Comparison of ENCODE assay signal across 8 cellular contexts in the genomic region with DNA sequence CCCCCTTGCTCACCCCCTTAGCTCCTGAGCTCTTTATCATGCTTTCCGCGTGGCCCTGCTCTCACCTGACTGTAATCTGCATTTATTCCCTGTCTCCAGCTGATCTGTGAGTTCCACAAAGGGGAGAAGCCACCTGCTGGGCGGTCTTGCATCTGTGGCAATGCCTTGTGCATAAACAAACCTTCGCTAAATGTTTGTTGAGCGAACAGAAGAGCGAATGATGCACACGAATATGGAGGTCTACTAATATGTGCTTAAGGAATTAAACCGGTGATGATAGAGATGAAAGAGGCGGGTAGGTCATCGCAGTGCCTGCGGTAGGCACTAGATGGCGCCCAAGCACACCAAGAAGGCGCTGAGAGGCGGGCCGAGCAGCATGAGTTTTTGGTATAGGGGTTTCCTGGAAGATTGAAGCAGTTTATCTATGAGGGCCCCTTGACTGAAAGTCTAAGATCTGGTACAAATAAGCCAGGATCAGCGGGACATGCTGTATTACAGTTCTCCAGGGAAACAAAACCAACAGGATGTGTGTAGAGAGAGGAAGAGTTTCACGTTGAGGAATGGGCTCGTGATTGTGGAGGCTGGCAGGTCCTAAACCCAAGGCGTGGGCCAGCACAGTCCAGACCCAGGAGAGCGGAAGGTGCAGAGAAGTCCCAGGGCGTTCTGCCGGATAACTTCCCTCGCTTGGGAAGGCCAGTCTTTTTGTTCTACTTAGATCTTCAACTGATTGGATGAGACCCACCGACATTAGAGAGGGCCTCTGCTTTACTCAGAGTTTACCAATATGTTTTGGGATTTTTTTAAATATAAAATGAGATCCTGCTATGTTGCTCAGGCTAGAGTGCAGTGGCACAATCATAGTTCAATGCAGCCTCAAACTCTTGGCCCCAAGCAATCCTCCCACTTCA. TPM values are rescaled to one million over a fixed set of nuclear protein-coding genes. Genes with fewer than 3 reads are reported as not detected.
DNase-seq lines count a peak whose midpoint lies in the region; ATAC-seq and TF ChIP-seq lines count a peak whose summit lies in the region.

No MANE protein-coding gene starts in this region.

- H3K4me1 ChIP-seq in Karpas-422 (ENCODE audit: low read length): peaks cover 3% of the 10 kb centered on the region
- H3K4me1 ChIP-seq in thoracic aorta (ENCODE audit: control insufficient read depth in 1 of 2, low read depth in 2 of 2): peaks cover 3 to 22% of the 10 kb centered on the region in 2 donors

- no peak overlapping the region for H2AFZ ChIP-seq in Karpas-422 (ENCODE audit: low read length)

- no peaks in the 10 kb centered on the region for H3K79me2 ChIP-seq in Karpas-422 (ENCODE audit: low read length)

- H3K27ac ChIP-seq in Karpas-422 (ENCODE audit: low read length) (no peak overlapping the region), thoracic aorta (peak overlapping the region in 1 of 2 donors; percentile 23)

- H3K36me3 ChIP-seq in Karpas-422 (ENCODE audit: insufficient read depth, low read length) (no peaks in the 10 kb centered on the region), thoracic aorta (no peaks in the 10 kb centered on the region)

- H3K4me3 ChIP-seq in Karpas-422 (ENCODE audit: low read length) (no peak overlapping the region), thoracic aorta (peak overlapping the region; percentile 54)

- no peaks in the 10 kb centered on the region for H4K20me1 ChIP-seq in Karpas-422 (ENCODE audit: insufficient read depth, low read depth, low read length)

- intact Hi-C loops in head of caudate nucleus (cut with DNase I): loop anchor here (2.0 to 10.0 kb wide), 2 partner anchors 321 to 607 kb away; no protein-coding TSS in a partner anchor

- H3K9me3 ChIP-seq in Karpas-422 (ENCODE audit: low read length) (no peaks in the 10 kb centered on the region), thoracic aorta (no peaks in the 10 kb centered on the region)

- H3K4me2 ChIP-seq in Karpas-422 (ENCODE audit: low read depth, low read length, poor library complexity, severe bottlenecking): no peak overlapping the region

- in situ Hi-C loops in SK-MEL-5 (cut with HindIII; ENCODE audit: low pct_unique_long_range_greater_than_20kb, low sequenced_read_pairs): no loop called here

- TF ChIP-seq CTCF in omental fat pad (IDR thresholded peaks at IDR 0.05) (peak in 1 of 3 donors; percentile 75), thoracic aorta (IDR thresholded peaks at IDR 0.05) (peak; percentile 76)

- peak; percentile 74 for DNase-seq in AG08395 (ENCODE audit: low spot score)
- DNase-seq in GM19238 (ENCODE audit: insufficient read length, low spot score): peak; percentile 57
- DNase-seq in Karpas-422: peak; percentile 89
- DNase-seq in SK-MEL-5 (ENCODE audit: low read depth, low spot score): peak; percentile 71
- DNase-seq in activated gamma-delta T cell treated with anti-CD3 and anti-CD28 coated beads, Interleukin-2, amount 50 U/mL, for 16 hours (ENCODE audit: low read depth): peak; percentile 74
- peak; percentile 43 to 90 (median 82) for DNase-seq in head of caudate nucleus
- DNase-seq in omental fat pad (ENCODE audit: low spot score): peak; percentile 85
- no peak for DNase-seq in thoracic aorta (ENCODE audit: low spot score)

- ATAC-seq in omental fat pad (ENCODE audit: low FRiP score) (peak; percentile 78), thoracic aorta (ENCODE audit: insufficient number of reproducible peaks, low FRiP score, low read depth) (peak; percentile 73)

- no peak overlapping the region for H3K9ac ChIP-seq in Karpas-422 (ENCODE audit: low read length)

- no peaks in the 10 kb centered on the region for H3K27me3 ChIP-seq in Karpas-422 (ENCODE audit: low read length)
- H3K27me3 ChIP-seq in thoracic aorta (replicated peaks; ENCODE audit: insufficient read depth): no peaks in the 10 kb centered on the region

- no peaks in the 10 kb centered on the region for H3K9me2 ChIP-seq in Karpas-422 (replicated peaks; ENCODE audit: insufficient read depth, low read length)

RNA-seq across cellular contexts. Expression of gene TOMM20, which starts 34.7 kb away (rescaled TPM):
- total RNA-seq in Karpas-422 (2014; rRNA removed; shearing (Covaris generic); ENCODE audit: low replicate concordance): 60.0 and 113 TPM in 2 replicates
- 110 and 117 TPM in 2 replicates for total RNA-seq in SK-MEL-5 (2014; rRNA removed; shearing (Covaris generic))
- 151 and 195 TPM in 2 replicates for polyA plus RNA-seq in SK-MEL-5 (2015; cell fraction: cytosol; rRNA removed)
- 52.3 and 76.4 TPM in 2 replicates for polyA plus RNA-seq in SK-MEL-5 (2015; cell fraction: nucleus; rRNA removed)
- total RNA-seq in omental fat pad: 10 to 100 TPM; 73.6 to 91.7 (median 83.0) TPM
- total RNA-seq in thoracic aorta: 100 to 1,000 TPM in 1 of 2 donors, 10 to 100 TPM in 1; 59.0 to 101 TPM
